Comparison of ENCODE assay signal across 11 cellular contexts in the genomic region with DNA sequence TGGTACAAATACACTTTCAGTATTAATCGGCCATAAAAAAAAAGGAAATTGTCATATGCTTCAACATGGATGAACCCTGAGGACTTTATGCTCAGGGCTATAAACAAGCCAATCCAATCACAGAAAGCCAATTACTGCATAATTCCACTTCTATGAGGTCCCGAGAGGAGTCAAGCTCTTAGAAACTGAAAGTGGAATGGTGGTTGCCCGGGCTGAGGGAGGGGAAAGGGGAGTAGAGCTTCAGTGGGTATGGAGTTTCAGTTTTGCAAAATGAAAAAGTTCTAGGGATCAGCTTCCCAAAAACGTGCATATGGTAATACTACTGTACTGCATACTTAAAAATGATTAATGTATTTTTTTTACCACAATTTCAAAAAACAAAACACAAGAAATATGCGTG. TPM values are rescaled to one million over a fixed set of nuclear protein-coding genes. Genes with fewer than 3 reads are reported as not detected.
DNase-seq lines count a peak whose midpoint lies in the region; TF ChIP-seq lines count a peak whose summit lies in the region.
"Had no signal": no experiment of that assay in that cellular context is flagged by ENCODE, and none has a peak within 500 bp of the region (broad histone marks: within the 10 kb centered on the region; RNA-seq: fewer than 3 reads in every experiment).

No MANE protein-coding gene starts in this region.

- no peak overlapping the region for H3K4me2 ChIP-seq in Karpas-422 (ENCODE audit: low read depth, low read length, poor library complexity, severe bottlenecking)

- peaks cover 0 to 11% of the 10 kb centered on the region in 2 donors for H3K36me3 ChIP-seq in duodenal mucosa (ENCODE audit: control insufficient read depth in 1 of 2, insufficient read depth in 2 of 2, low read length in 2 of 2)
- peaks cover 10% of the 10 kb centered on the region; the same call in 1 of the 2 replicates for H3K36me3 ChIP-seq in Karpas-422 (ENCODE audit: insufficient read depth, low read length)

- H3K9ac ChIP-seq in duodenal mucosa (ENCODE audit: low read depth in 1 of 2, low read length in 2 of 2) (peak overlapping the region; percentile 4 to 38), Karpas-422 (ENCODE audit: low read length) (no peak overlapping the region)

- H3K27me3 Mint-ChIP-seq in nephron progenitor cell (ENCODE audit: low read depth, poor library complexity): peaks cover 7% of the 10 kb centered on the region
- H3K27me3 Mint-ChIP-seq: progenitor cell of endocrine pancreas had no signal

- H3K4me1 ChIP-seq in duodenal mucosa (ENCODE audit: control insufficient read depth in 1 of 2, insufficient read depth in 2 of 2, low read length in 2 of 2) (peaks cover 17 to 21% of the 10 kb centered on the region in 2 donors), Karpas-422 (ENCODE audit: low read length) (no peaks in the 10 kb centered on the region)

- POLR2A ChIA-PET in AG04449 (lab: Yijun Ruan, JAX): interaction anchor here (0.6 kb wide), 1 partner anchor 1124 kb away, joined by 3 read pairs; no protein-coding TSS in a partner anchor
- POLR2A ChIA-PET in HEK293T (lab: Yijun Ruan, JAX): no interaction called here

- H3K4me1 Mint-ChIP-seq in nephron progenitor cell: peaks cover 68% of the 10 kb centered on the region

- H3K27ac Mint-ChIP-seq in nephron progenitor cell: peak overlapping the region; percentile 39
- H3K27ac Mint-ChIP-seq: progenitor cell of endocrine pancreas had no signal

- DNase-seq in AG04449 (ENCODE audit: low read depth, low spot score) (peak; percentile 9), NCI-H82 treated with DMSO at 0.1 percent for 48 hours (lab: John Stamatoyannopoulos, UW; ENCODE audit: unreplicated experiment) (peak; percentile 56), nephron progenitor cell (no peak), foreskin melanocyte (no peak), HEK293T (ENCODE audit: extremely low spot score) (no peak), Karpas-422 (no peak), NCI-H526 treated with DMSO at 0.1 percent for 48 hours (lab: John Stamatoyannopoulos, UW) (no peak)
- DNase-seq: heart left ventricle, NCI-H69 had no signal

- TF ChIP-seq CTCF in AG04449 (IDR thresholded peaks at IDR 0.05; ENCODE audit: insufficient read depth, low read length, missing control alignments) (no peak), nephron progenitor cell (IDR thresholded peaks at IDR 0.05) (no peak)

- H3K9me3 ChIP-seq in duodenal mucosa (ENCODE audit: control insufficient read depth in 1 of 2, low read length in 2 of 2) (no peaks in the 10 kb centered on the region), Karpas-422 (ENCODE audit: low read length) (no peaks in the 10 kb centered on the region)
- H3K9me3 ChIP-seq: heart left ventricle had no signal

- H3K27ac ChIP-seq in duodenal mucosa (ENCODE audit: low read depth, low read length) (peak overlapping the region; percentile 65), Karpas-422 (ENCODE audit: low read length) (no peak overlapping the region)

- no peaks in the 10 kb centered on the region for H3K9me3 Mint-ChIP-seq in nephron progenitor cell

- CTCF ChIA-PET in AG04449 (lab: Yijun Ruan, JAX): interaction anchor here (0.9 to 8.4 kb wide), 4 partner anchors 11 to 173 kb away, joined by 3 to 92 read pairs (median 4); no protein-coding TSS in a partner anchor
- CTCF ChIA-PET in HEK293T (lab: Yijun Ruan, JAX): no interaction called here

- H3K27me3 ChIP-seq in duodenal mucosa (ENCODE audit: control insufficient read depth in 1 of 2, insufficient read depth in 2 of 2, low read length in 2 of 2) (no peaks in the 10 kb centered on the region), Karpas-422 (ENCODE audit: low read length) (no peaks in the 10 kb centered on the region)
- H3K27me3 ChIP-seq: heart left ventricle had no signal

- no peak overlapping the region for H2AFZ ChIP-seq in Karpas-422 (ENCODE audit: low read length)

- H4K20me1 ChIP-seq in Karpas-422 (ENCODE audit: insufficient read depth, low read depth, low read length): peaks cover 34% of the 10 kb centered on the region

- no peaks in the 10 kb centered on the region for H3K9me2 ChIP-seq in Karpas-422 (replicated peaks; ENCODE audit: insufficient read depth, low read length)

- H3K79me2 ChIP-seq in Karpas-422 (ENCODE audit: low read length): peaks cover 75% of the 10 kb centered on the region

- peak overlapping the region; percentile 34 for H3K4me3 Mint-ChIP-seq in nephron progenitor cell

- peaks cover 48% of the 10 kb centered on the region for H3K36me3 Mint-ChIP-seq in nephron progenitor cell (ENCODE audit: low read depth)

- H3K4me3 ChIP-seq in AG04449 (ENCODE audit: low read depth, low read length) (peak overlapping the region; percentile 34), duodenal mucosa (ENCODE audit: low read depth in 1 of 2, low read length in 2 of 2) (peak overlapping the region; percentile 51 to 60), Karpas-422 (ENCODE audit: low read length) (no peak overlapping the region)

TF ChIP-seq in HEK293T, 16 proteins besides CTCF, POLR2A, EP300 and RAD21:
- TF ChIP-seq HDGF (IDR thresholded peaks at IDR 0.05; ENCODE audit: borderline replicate concordance) (no peak), PKNOX1 (IDR thresholded peaks at IDR 0.05) (no peak), CTBP1 (IDR thresholded peaks at IDR 0.05; ENCODE audit: borderline replicate concordance) (no peak), NFRKB (IDR thresholded peaks at IDR 0.05) (no peak), FOXM1 (IDR thresholded peaks at IDR 0.05; ENCODE audit: borderline replicate concordance) (no peak), SP1 (IDR thresholded peaks at IDR 0.05) (no peak), LEF1 (IDR thresholded peaks at IDR 0.05; ENCODE audit: borderline replicate concordance) (no peak), FOXA1 (IDR thresholded peaks at IDR 0.05) (no peak), SUZ12 (IDR thresholded peaks at IDR 0.05) (no peak), L3MBTL2 (conservative IDR thresholded peaks at IDR 0.05) (no peak), TARDBP (IDR thresholded peaks at IDR 0.05) (no peak), ELF4 (IDR thresholded peaks at IDR 0.05) (no peak)
TF ChIP-seq in HEK293T: peak in this region for 0.

RNA-seq across cellular contexts. Expression of gene RNF34, which starts 52.0 kb away (rescaled TPM):
- 66.6 and 109 TPM in 2 replicates for total RNA-seq in Karpas-422 (2014; rRNA removed; shearing (Covaris generic); ENCODE audit: low replicate concordance)

Comparison
In these comparisons a context has a peak if more than half of its experiments do, and no peak if none do; other contexts are left out.
1. DNase-seq: peak in AG04449 (single experiment) and NCI-H82 treated with DMSO at 0.1 percent for 48 hours (single experiment); none in nephron progenitor cell (single experiment), foreskin melanocyte (single experiment), HEK293T (single experiment), Karpas-422 (single experiment) and NCI-H526 treated with DMSO at 0.1 percent for 48 hours (single experiment).